2 cellular contexts compared by ENCODE assay signal in genomic region chr7:150994141-150994837, GRCh38.
A peak's percentile ranks its signal among the peaks of the same experiment; 100 is the strongest.
TF ChIP-seq lines count a peak whose summit lies in the region.

No MANE protein-coding gene starts in this region.

TF ChIP-seq in GM23338, 12 proteins besides CTCF, POLR2A, EP300 and RAD21 (continued from another document):
- TF ChIP-seq ETS1 (IDR thresholded peaks at IDR 0.05) = no peak
- TF ChIP-seq ZNF462 (CRISPR knock-in tag; IDR thresholded peaks at IDR 0.05) = no peak

TF ChIP-seq in SK-N-SH, 30 proteins besides CTCF, POLR2A, EP300 and RAD21:
- TF ChIP-seq REST (IDR thresholded peaks at IDR 0.05; ENCODE audit: low read depth, low read length) = no peak
- no peak for TF ChIP-seq FOSL2 (IDR thresholded peaks at IDR 0.05; ENCODE audit: borderline replicate concordance, low read depth)
- TF ChIP-seq NFIC (IDR thresholded peaks at IDR 0.05; ENCODE audit: borderline replicate concordance) = no peak
- TF ChIP-seq EZH2phosphoT487 (IDR thresholded peaks at IDR 0.05; ENCODE audit: borderline replicate concordance, low read depth) = no peak
- TF ChIP-seq MXI1 (IDR thresholded peaks at IDR 0.05; ENCODE audit: low read depth, low read length) = peak; percentile 56; the same call in 1 of the 2 replicates
- no peak for TF ChIP-seq SMC3 (IDR thresholded peaks at IDR 0.05; ENCODE audit: low read depth, low read length)
- no peak for TF ChIP-seq SIN3A (IDR thresholded peaks at IDR 0.05; ENCODE audit: borderline replicate concordance, low read depth, low read length)
- TF ChIP-seq CHD2 (IDR thresholded peaks at IDR 0.05; ENCODE audit: low read length, partially characterized antibody) = no peak
